4 cellular contexts compared by ENCODE assay signal in the genomic region with DNA sequence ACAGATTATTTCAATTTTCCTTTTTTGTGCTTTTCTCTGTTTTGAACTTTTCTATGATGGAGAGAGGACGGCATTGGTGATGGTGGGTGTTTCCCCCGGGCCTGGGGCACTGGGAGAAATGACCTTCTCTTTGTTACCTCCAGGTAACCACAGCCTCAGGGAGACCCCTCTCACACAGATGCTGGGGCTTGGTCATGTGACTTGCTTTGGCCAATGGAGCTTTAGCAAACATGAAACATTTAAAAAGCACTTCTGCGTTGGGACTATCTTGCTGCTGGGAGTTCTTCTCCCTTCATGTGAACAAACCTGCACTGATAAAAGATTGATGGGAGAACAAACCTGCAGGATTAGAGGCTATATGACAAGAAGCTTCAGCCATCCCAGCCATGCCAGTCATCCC.
A peak's percentile ranks its signal among the peaks of the same experiment; 100 is the strongest.
TF ChIP-seq lines count a peak whose summit lies in the region.

No MANE protein-coding gene starts in this region.

TF ChIP-seq in A549, 52 proteins besides CTCF, POLR2A, EP300 and RAD21:
- no peak for TF ChIP-seq CBX2 (IDR thresholded peaks at IDR 0.05; ENCODE audit: borderline replicate concordance, low read depth)
- TF ChIP-seq MAZ (IDR thresholded peaks at IDR 0.05; ENCODE audit: borderline replicate concordance, low read depth, low read length) = no peak
- TF ChIP-seq ESRRA (IDR thresholded peaks at IDR 0.05; ENCODE audit: borderline replicate concordance, low read length) = no peak
- no peak for TF ChIP-seq JUNB (IDR thresholded peaks at IDR 0.05)
- TF ChIP-seq TP53 (CRISPR knock-in tag; IDR thresholded peaks at IDR 0.05) = no peak
- no peak for TF ChIP-seq MYC (IDR thresholded peaks at IDR 0.05; ENCODE audit: borderline replicate concordance, low read length)
- TF ChIP-seq MAFK (IDR thresholded peaks at IDR 0.05; ENCODE audit: partially characterized antibody) = no peak
- TF ChIP-seq HEYL (CRISPR knock-in tag; IDR thresholded peaks at IDR 0.05) = no peak
- TF ChIP-seq CHD2 (IDR thresholded peaks at IDR 0.05; ENCODE audit: low read length, partially characterized antibody) = no peak

TF ChIP-seq in GM23338, 12 proteins besides CTCF, POLR2A, EP300 and RAD21:
- TF ChIP-seq POLR2AphosphoS5 (IDR thresholded peaks at IDR 0.05; ENCODE audit: low read depth) (no peak), JUNB (IDR thresholded peaks at IDR 0.05; ENCODE audit: unreplicated experiment) (no peak), ZNF114 (CRISPR knock-in tag; IDR thresholded peaks at IDR 0.05) (no peak), ZNF331 (CRISPR knock-in tag; IDR thresholded peaks at IDR 0.05; ENCODE audit: low read depth) (no peak), ETS1 (IDR thresholded peaks at IDR 0.05) (no peak), CREB1 (CRISPR knock-in tag; IDR thresholded peaks at IDR 0.05; ENCODE audit: low read depth) (no peak), STAT1 (IDR thresholded peaks at IDR 0.05; ENCODE audit: unreplicated experiment) (no peak), EZH2 (IDR thresholded peaks at IDR 0.05; ENCODE audit: low read depth, unreplicated experiment) (no peak), EZH2phosphoT487 (IDR thresholded peaks at IDR 0.05; ENCODE audit: unreplicated experiment) (no peak), NANOG (IDR thresholded peaks at IDR 0.05; ENCODE audit: borderline replicate concordance) (no peak)
- TF ChIP-seq, protein P1, sequence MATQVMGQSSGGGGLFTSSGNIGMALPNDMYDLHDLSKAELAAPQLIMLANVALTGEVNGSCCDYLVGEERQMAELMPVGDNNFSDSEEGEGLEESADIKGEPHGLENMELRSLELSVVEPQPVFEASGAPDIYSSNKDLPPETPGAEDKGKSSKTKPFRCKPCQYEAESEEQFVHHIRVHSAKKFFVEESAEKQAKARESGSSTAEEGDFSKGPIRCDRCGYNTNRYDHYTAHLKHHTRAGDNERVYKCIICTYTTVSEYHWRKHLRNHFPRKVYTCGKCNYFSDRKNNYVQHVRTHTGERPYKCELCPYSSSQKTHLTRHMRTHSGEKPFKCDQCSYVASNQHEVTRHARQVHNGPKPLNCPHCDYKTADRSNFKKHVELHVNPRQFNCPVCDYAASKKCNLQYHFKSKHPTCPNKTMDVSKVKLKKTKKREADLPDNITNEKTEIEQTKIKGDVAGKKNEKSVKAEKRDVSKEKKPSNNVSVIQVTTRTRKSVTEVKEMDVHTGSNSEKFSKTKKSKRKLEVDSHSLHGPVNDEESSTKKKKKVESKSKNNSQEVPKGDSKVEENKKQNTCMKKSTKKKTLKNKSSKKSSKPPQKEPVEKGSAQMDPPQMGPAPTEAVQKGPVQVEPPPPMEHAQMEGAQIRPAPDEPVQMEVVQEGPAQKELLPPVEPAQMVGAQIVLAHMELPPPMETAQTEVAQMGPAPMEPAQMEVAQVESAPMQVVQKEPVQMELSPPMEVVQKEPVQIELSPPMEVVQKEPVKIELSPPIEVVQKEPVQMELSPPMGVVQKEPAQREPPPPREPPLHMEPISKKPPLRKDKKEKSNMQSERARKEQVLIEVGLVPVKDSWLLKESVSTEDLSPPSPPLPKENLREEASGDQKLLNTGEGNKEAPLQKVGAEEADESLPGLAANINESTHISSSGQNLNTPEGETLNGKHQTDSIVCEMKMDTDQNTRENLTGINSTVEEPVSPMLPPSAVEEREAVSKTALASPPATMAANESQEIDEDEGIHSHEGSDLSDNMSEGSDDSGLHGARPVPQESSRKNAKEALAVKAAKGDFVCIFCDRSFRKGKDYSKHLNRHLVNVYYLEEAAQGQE (IDR thresholded peaks at IDR 0.05; ENCODE audit: unreplicated experiment) = no peak

TF ChIP-seq in WTC11, 78 proteins besides CTCF, POLR2A, EP300 and RAD21:
- TF ChIP-seq, protein P2, sequence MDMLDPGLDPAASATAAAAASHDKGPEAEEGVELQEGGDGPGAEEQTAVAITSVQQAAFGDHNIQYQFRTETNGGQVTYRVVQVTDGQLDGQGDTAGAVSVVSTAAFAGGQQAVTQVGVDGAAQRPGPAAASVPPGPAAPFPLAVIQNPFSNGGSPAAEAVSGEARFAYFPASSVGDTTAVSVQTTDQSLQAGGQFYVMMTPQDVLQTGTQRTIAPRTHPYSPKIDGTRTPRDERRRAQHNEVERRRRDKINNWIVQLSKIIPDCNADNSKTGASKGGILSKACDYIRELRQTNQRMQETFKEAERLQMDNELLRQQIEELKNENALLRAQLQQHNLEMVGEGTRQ (CRISPR knock-in tag; IDR thresholded peaks at IDR 0.05) = peak; percentile 43
- TF ChIP-seq ATF1 (CRISPR knock-in tag; IDR thresholded peaks at IDR 0.05) = no peak

TF ChIP-seq in H1, 55 proteins besides CTCF, POLR2A, EP300 and RAD21:
- TF ChIP-seq CREB1 (IDR thresholded peaks at IDR 0.05) = no peak
- no peak for TF ChIP-seq RNF2 (IDR thresholded peaks at IDR 0.05; ENCODE audit: borderline replicate concordance, low read depth, low read length, missing control alignments, poor library complexity, severe bottlenecking)
- no peak for TF ChIP-seq EZH2 (IDR thresholded peaks at IDR 0.05; ENCODE audit: low read depth, low read length, severe bottlenecking)
- no peak for TF ChIP-seq NANOG (IDR thresholded peaks at IDR 0.05; ENCODE audit: insufficient read depth, low read depth, low read length, poor library complexity, severe bottlenecking)
- TF ChIP-seq SRF (IDR thresholded peaks at IDR 0.05; ENCODE audit: low read depth, low read length) = no peak
- TF ChIP-seq SP2 (IDR thresholded peaks at IDR 0.05; ENCODE audit: low read length) = no peak
- TF ChIP-seq ZNF274 (IDR thresholded peaks at IDR 0.05; ENCODE audit: borderline replicate concordance, extremely low read depth, low read length) = no peak
